Comparison of ENCODE assay signal across 14 cellular contexts in the genomic region with DNA sequence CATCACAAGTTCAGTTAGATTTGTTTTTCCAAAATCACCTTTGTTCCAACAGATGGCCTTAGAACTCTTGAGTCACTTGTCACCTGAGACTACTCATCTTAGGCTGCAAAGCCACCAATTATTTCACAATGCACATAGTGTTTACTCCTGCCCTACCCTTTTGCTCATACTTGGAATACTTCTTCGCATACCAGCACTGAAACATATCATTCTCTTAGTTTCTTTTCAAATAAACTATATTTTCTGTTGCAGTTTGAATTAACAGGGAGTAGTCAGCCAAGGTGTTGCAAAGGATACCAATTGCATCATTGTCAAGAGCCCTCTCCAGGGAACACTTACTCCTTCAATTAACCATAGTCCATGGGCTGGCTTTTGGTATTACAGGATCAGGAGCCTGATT.
DNase-seq lines count a peak whose midpoint lies in the region; ATAC-seq, FAIRE-seq and TF ChIP-seq lines count a peak whose summit lies in the region.
"Had no signal": no experiment of that assay in that cellular context is flagged by ENCODE, and none has a peak within 500 bp of the region (broad histone marks: within the 10 kb centered on the region; RNA-seq: fewer than 3 reads in every experiment).

No MANE protein-coding gene starts in this region.

- peaks cover 10% of the 10 kb centered on the region for H3K9me3 Mint-ChIP-seq in astrocyte (ENCODE audit: unreplicated experiment)

- TF ChIP-seq CTCF in AG10803 (conservative IDR thresholded peaks at IDR 0.05; ENCODE audit: low read length) (no peak), astrocyte (IDR thresholded peaks at IDR 0.05; ENCODE audit: insufficient read depth, low read depth, low read length) (no peak), HepG2 (CRISPR knock-in tag; IDR thresholded peaks at IDR 0.05) (no peak)

- peaks cover 7% of the 10 kb centered on the region for H3K36me3 Mint-ChIP-seq in astrocyte (ENCODE audit: low read depth, unreplicated experiment)

- TF ChIP-seq EP300 in HepG2 (IDR thresholded peaks at IDR 0.05; ENCODE audit: low read depth in 2 of 2, low read length in 2 of 2): peak; percentile 63 to 90; a peak in 3 of 4 replicates
- TF ChIP-seq EP300 in HepG2 (CRISPR knock-in tag; IDR thresholded peaks at IDR 0.05; ENCODE audit: borderline replicate concordance): peak; percentile 91

- no peak overlapping the region for H3K9ac ChIP-seq in astrocyte (ENCODE audit: low read length)
- no peak overlapping the region for H3K9ac ChIP-seq in HepG2 (ENCODE audit: insufficient read depth, low read depth, low read length)

- FAIRE-seq in astrocyte (lab: Jason Lieb, UNC) (no peak), HepG2 (lab: Jason Lieb, UNC) (peak; percentile 47)
- FAIRE-seq: GM12878 had no signal

- H3K27ac Mint-ChIP-seq in astrocyte (ENCODE audit: unreplicated experiment): peak overlapping the region; percentile 37
- H3K27ac Mint-ChIP-seq: CD8-positive, alpha-beta T cell; effector memory CD8-positive, alpha-beta T cell; nephron had no signal

- no peaks in the 10 kb centered on the region for H3K36me3 ChIP-seq in astrocyte (ENCODE audit: insufficient read depth, low read length)
- no peaks in the 10 kb centered on the region; a peak in 1 of 5 replicates for H3K36me3 ChIP-seq in HepG2 (replicated peaks in 1 of 2; ENCODE audit: control insufficient read depth in 1 of 2, insufficient read depth in 2 of 2, low read length in 2 of 2)
- H3K36me3 ChIP-seq: adrenal gland had no signal

- H3K4me3 ChIP-seq in AG10803 (ENCODE audit: low read length): no peak overlapping the region
- no peak overlapping the region for H3K4me3 ChIP-seq in astrocyte (ENCODE audit: insufficient read depth, low read depth, low read length)
- H3K4me3 ChIP-seq in HepG2 (replicated peaks in 1 of 3; ENCODE audit: insufficient read depth in 1 of 3, low read depth in 2 of 3, low read length in 3 of 3): peak overlapping the region in 1 of 3 experiments; percentile 19; a peak in 1 of 6 replicates
- H3K4me3 ChIP-seq: adrenal gland, GM12878 had no signal

- no TSS peak for BruUV-seq in HepG2 (replicated peaks; lab: Mats Ljungman, UMichigan)

- H3K9me3 ChIP-seq in astrocyte (ENCODE audit: insufficient read depth, low read depth, low read length) (no peaks in the 10 kb centered on the region), HepG2 (ENCODE audit: low read length) (peaks cover 8% of the 10 kb centered on the region)

- H3K4me3 Mint-ChIP-seq in astrocyte (ENCODE audit: unreplicated experiment): no peak overlapping the region
- H3K4me3 Mint-ChIP-seq: CD8-positive, alpha-beta T cell; effector memory CD8-positive, alpha-beta T cell; nephron had no signal

- H2AFZ ChIP-seq in astrocyte (ENCODE audit: low read depth, low read length) (no peak overlapping the region), HepG2 (ENCODE audit: low read length) (no peak overlapping the region)

- no peaks in the 10 kb centered on the region for H3K27me3 Mint-ChIP-seq in astrocyte (ENCODE audit: low read depth, unreplicated experiment)
- H3K27me3 Mint-ChIP-seq: effector memory CD8-positive, alpha-beta T cell had no signal

- 0 out of 2 replicates have a peak, but pooled peaks have one; percentile 9 for TF ChIP-seq RAD21 in HepG2 (CRISPR knock-in tag; IDR thresholded peaks at IDR 0.05)

- no peak for TF ChIP-seq POLR2A in HepG2 (IDR thresholded peaks at IDR 0.05; ENCODE audit: insufficient read depth in 1 of 2, low read depth in 2 of 2, low read length in 2 of 2)

- ATAC-seq in HepG2 (peak; percentile 96), GM18873 (IDR thresholded peaks at IDR 0.05; ENCODE audit: low FRiP score, unreplicated experiment) (no peak), HG02678 (IDR thresholded peaks at IDR 0.05; ENCODE audit: unreplicated experiment) (no peak), GM21381 (IDR thresholded peaks at IDR 0.05; ENCODE audit: unreplicated experiment) (no peak)
- ATAC-seq: CD8-positive, alpha-beta T cell; effector memory CD8-positive, alpha-beta T cell; GM12878 had no signal

- in situ Hi-C loops in HepG2 (cut with HindIII; ENCODE audit: extremely low pct_ligation_motif_present, low pct_unique_long_range_greater_than_20kb): no loop called here

- H3K4me1 ChIP-seq in astrocyte (ENCODE audit: insufficient read depth, low read length) (no peaks in the 10 kb centered on the region), HepG2 (ENCODE audit: insufficient read depth, low read length) (peaks cover 61% of the 10 kb centered on the region)

- H3K4me1 Mint-ChIP-seq in astrocyte (ENCODE audit: low read depth, unreplicated experiment): peaks cover 3% of the 10 kb centered on the region
- H3K4me1 Mint-ChIP-seq: nephron had no signal

- intact Hi-C loops in HepG2 (cut with micrococcal nuclease; ENCODE audit: unreplicated experiment): loop anchor here (5.0 kb wide), 1 partner anchor 42 kb away; no protein-coding TSS in a partner anchor

- 8% methylated on average over 1 of the region's 1 CpG for WGBS in HepG2 (ENCODE audit: low lambda C conversion rate)

- no peak overlapping the region for H3K4me2 ChIP-seq in astrocyte (ENCODE audit: low read length)
- peak overlapping the region; percentile 37 for H3K4me2 ChIP-seq in HepG2 (ENCODE audit: low read depth, low read length)

- no peaks in the 10 kb centered on the region for H3K79me2 ChIP-seq in astrocyte (ENCODE audit: insufficient read depth, low read length)
- no peaks in the 10 kb centered on the region for H3K79me2 ChIP-seq in HepG2 (ENCODE audit: insufficient read depth, low read length)

- H4K20me1 ChIP-seq in astrocyte (ENCODE audit: insufficient read depth, low read length) (no peaks in the 10 kb centered on the region), HepG2 (ENCODE audit: insufficient read depth, low read length) (no peaks in the 10 kb centered on the region)

- CTCF ChIA-PET in HepG2 (lab: Yijun Ruan, JAX; ENCODE audit: low intra/inter-chr PET ratio, low total read pairs): no interaction called here

- H3K27ac ChIP-seq in astrocyte (ENCODE audit: low read depth, low read length): no peak overlapping the region
- H3K27ac ChIP-seq in HepG2 (ENCODE audit: extremely low read length, insufficient read depth, low read length): peak overlapping the region; percentile 57
- H3K27ac ChIP-seq: adrenal gland had no signal

- H3K27me3 ChIP-seq in astrocyte (ENCODE audit: insufficient read depth, low read length) (no peaks in the 10 kb centered on the region), HepG2 (ENCODE audit: control insufficient read depth in 1 of 2, insufficient read depth in 2 of 2, low read length in 2 of 2) (no peaks in the 10 kb centered on the region)
- H3K27me3 ChIP-seq: adrenal gland had no signal

- POLR2A ChIA-PET in HepG2 (lab: Yijun Ruan, JAX): interaction anchor here (1.4 kb wide), 1 partner anchor 18 kb away, joined by 3 read pairs; no protein-coding TSS in a partner anchor

- DNase-seq in AG10803 (ENCODE audit: low read depth) (peak; percentile 63), HS-27A (ENCODE audit: low read depth) (peak; percentile 22), astrocyte (ENCODE audit: low read depth) (peak; percentile 50), HepG2 (ENCODE audit: low spot score) (peak; percentile 93), HK-2 (ENCODE audit: unreplicated experiment) (no peak)
- DNase-seq: adrenal gland; CD8-positive, alpha-beta T cell; effector memory CD8-positive, alpha-beta T cell; NCI-H1105 treated with DMSO at 0.1 percent for 48 hours had no signal

TF ChIP-seq in HepG2, 621 proteins besides CTCF, POLR2A, EP300 and RAD21 (continues in another document):
- TF ChIP-seq, protein P1, sequence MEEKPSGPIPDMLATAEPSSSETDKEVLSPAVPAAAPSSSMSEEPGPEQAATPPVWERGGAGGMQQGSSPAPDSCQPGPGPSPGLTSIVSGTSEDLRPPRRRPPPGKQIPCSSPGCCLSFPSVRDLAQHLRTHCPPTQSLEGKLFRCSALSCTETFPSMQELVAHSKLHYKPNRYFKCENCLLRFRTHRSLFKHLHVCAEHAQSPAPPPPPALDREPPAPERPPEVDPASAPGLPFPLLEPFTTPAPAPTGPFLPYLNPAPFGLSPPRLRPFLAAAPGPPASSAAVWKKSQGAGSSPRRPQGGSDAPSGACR (CRISPR knock-in tag; IDR thresholded peaks at IDR 0.05): 0 out of 2 replicates have a peak, but pooled peaks have one; percentile 17
- peak; percentile 89 for TF ChIP-seq FOXP4 (CRISPR knock-in tag; IDR thresholded peaks at IDR 0.05)
- TF ChIP-seq RFXANK (CRISPR knock-in tag; IDR thresholded peaks at IDR 0.05): 0 out of 2 replicates have a peak, but pooled peaks have one; percentile 37
- TF ChIP-seq SOX5 (CRISPR knock-in tag; IDR thresholded peaks at IDR 0.05; ENCODE audit: borderline replicate concordance): peak; percentile 91
- peak; percentile 31; the same call in 1 of the 2 replicates for TF ChIP-seq ELF3 (CRISPR knock-in tag; IDR thresholded peaks at IDR 0.05)
- peak; percentile 74; the same call in 1 of the 2 replicates for TF ChIP-seq POGZ (CRISPR knock-in tag; IDR thresholded peaks at IDR 0.05)
- TF ChIP-seq HOXA3 (CRISPR knock-in tag; IDR thresholded peaks at IDR 0.05): 0 out of 2 replicates have a peak, but pooled peaks have one; percentile 24
- TF ChIP-seq HNF4G (IDR thresholded peaks at IDR 0.05; ENCODE audit: borderline replicate concordance, low read depth, low read length): peak; percentile 83; the same call in 1 of the 2 replicates
- no peak for TF ChIP-seq HNF4G (CRISPR knock-in tag; IDR thresholded peaks at IDR 0.05; ENCODE audit: borderline replicate concordance, low read depth)
